In genomic region chr17:82808921-82809905, GRCh38 we compare ENCODE assay signal across 17 cellular contexts. TPM values are rescaled to one million over a fixed set of nuclear protein-coding genes. Genes with fewer than 3 reads are reported as not detected.
DNase-seq lines count a peak whose midpoint lies in the region; ATAC-seq and TF ChIP-seq lines count a peak whose summit lies in the region.
"Had no signal": no experiment of that assay in that cellular context is flagged by ENCODE, and none has a peak within 500 bp of the region (broad histone marks: within the 10 kb centered on the region; RNA-seq: fewer than 3 reads in every experiment).

No MANE protein-coding gene starts in this region.

- peaks cover 18% of the 10 kb centered on the region for H3K4me1 Mint-ChIP-seq in glutamatergic neuron (ENCODE audit: low read depth, unreplicated experiment)

- ATAC-seq in left ventricle myocardium superior, result no peak
- no peak for ATAC-seq in activated CD4-positive, CD25-positive, alpha-beta regulatory T cell treated with anti-CD3 and anti-CD28 coated beads, Interleukin-2, amount 50 U/mL, for 24 hours
- ATAC-seq: heart left ventricle; naive thymus-derived CD8-positive, alpha-beta T cell; upper lobe of right lung had no signal

- H3K4me3 Mint-ChIP-seq in glutamatergic neuron (ENCODE audit: unreplicated experiment), result no peak overlapping the region
- H3K4me3 Mint-ChIP-seq: CD4-positive, alpha-beta memory T cell; naive thymus-derived CD8-positive, alpha-beta T cell had no signal

- no peaks in the 10 kb centered on the region for H3K36me3 Mint-ChIP-seq in glutamatergic neuron (ENCODE audit: unreplicated experiment)

- DNase-seq in left ventricle myocardium superior (peak; percentile 31), cardiac septum (ENCODE audit: low spot score) (no peak), amniotic epithelial cell (ENCODE audit: low read depth) (peak; percentile 52), glutamatergic neuron (no peak), T-helper 2 cell (no peak), UCSD-AML1 (lab: John Stamatoyannopoulos, UW; ENCODE audit: unreplicated experiment) (no peak)
- DNase-seq: activated CD8-positive, alpha-beta memory T cell treated with anti-CD3 and anti-CD28 coated beads, Interleukin-2, amount 50 U/mL, for 4 hours; activated effector memory CD4-positive, alpha-beta T cell treated with Interleukin-2 at 50 U/mL for 16 hours; CD4-positive, alpha-beta memory T cell; DMS 273 treated with DMSO at 0.1 percent for 48 hours; NCI-H524; upper lobe of right lung had no signal

- peaks cover 3% of the 10 kb centered on the region for H3K9me3 Mint-ChIP-seq in glutamatergic neuron (ENCODE audit: unreplicated experiment)
- H3K9me3 Mint-ChIP-seq: CD4-positive, alpha-beta memory T cell; naive thymus-derived CD8-positive, alpha-beta T cell had no signal

- intact Hi-C loops in left ventricle myocardium superior (cut with micrococcal nuclease) (no loop called here), cardiac septum (cut with DNase I) (no loop called here)

- peaks cover 10% of the 10 kb centered on the region for H3K27me3 Mint-ChIP-seq in glutamatergic neuron (ENCODE audit: unreplicated experiment)
- H3K27me3 Mint-ChIP-seq: CD4-positive, alpha-beta memory T cell had no signal

- peak overlapping the region; percentile 8 for H3K27ac Mint-ChIP-seq in glutamatergic neuron (ENCODE audit: unreplicated experiment)

- TF ChIP-seq CTCF in glutamatergic neuron (IDR thresholded peaks at IDR 0.05; ENCODE audit: partially characterized antibody, unreplicated experiment), result no peak

RNA-seq across cellular contexts. Expression of gene ZNF750, which starts 30.6 kb away (rescaled TPM):
- total RNA-seq in left ventricle myocardium superior (0.15 TPM), cardiac septum (not detected), glutamatergic neuron (ENCODE audit: unreplicated experiment) (1.4 TPM)
- total RNA-seq: CD4-positive, alpha-beta memory T cell; naive thymus-derived CD8-positive, alpha-beta T cell; subcutaneous adipose tissue; T-helper 2 cell treated with Interferon-gamma antibody and Interleukin-4, amounts not matched to agents 100 ng/mL and 5 ng/mL, for 36 hours had no signal

RNA-seq across cellular contexts. Expression of gene TBCD, which starts 57.3 kb away (rescaled TPM):
- 53.4 TPM for total RNA-seq in left ventricle myocardium superior
- 67.3 TPM for total RNA-seq in cardiac septum
- 118 TPM for total RNA-seq in glutamatergic neuron (ENCODE audit: unreplicated experiment)

Comparison
In these comparisons a context has a peak if more than half of its experiments do, and no peak if none do; other contexts are left out.
1. DNase-seq: peak in left ventricle myocardium superior (single experiment) and amniotic epithelial cell (single experiment); none in cardiac septum (single experiment), glutamatergic neuron (single experiment), T-helper 2 cell (0 of 5) and UCSD-AML1 (single experiment).